8 cellular contexts compared by ENCODE assay signal in the genomic region with DNA sequence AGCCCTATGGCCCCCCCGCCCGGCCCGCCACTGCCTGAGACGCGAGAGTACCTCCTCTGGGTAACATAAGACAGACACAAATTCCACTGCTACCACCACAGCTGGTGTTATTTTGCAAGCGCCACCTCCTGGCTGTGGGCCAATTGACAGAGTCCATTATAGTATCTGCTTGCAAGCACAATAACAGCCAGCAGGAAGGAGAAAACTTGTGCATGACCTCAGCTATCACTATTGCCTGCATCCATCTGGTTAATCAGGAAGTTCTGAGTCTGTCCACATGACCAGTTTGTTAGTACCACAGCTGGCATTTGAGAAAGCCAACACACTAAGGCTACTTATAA. TPM values are rescaled to one million over a fixed set of nuclear protein-coding genes. Genes with fewer than 3 reads are reported as not detected.
DNase-seq lines count a peak whose midpoint lies in the region; ATAC-seq and TF ChIP-seq lines count a peak whose summit lies in the region.

No MANE protein-coding gene starts in this region.

- no peaks in the 10 kb centered on the region for H3K9me3 ChIP-seq in RWPE2 (ENCODE audit: severe bottlenecking)

- H3K4me3 ChIP-seq in RWPE2 (ENCODE audit: severe bottlenecking) = no peak overlapping the region
- no peak overlapping the region for H3K4me3 ChIP-seq in fibroblast of the aortic adventitia (ENCODE audit: low read depth, low read length)

- no peak for TF ChIP-seq EP300 in Ishikawa (IDR thresholded peaks at IDR 0.05; ENCODE audit: borderline replicate concordance)

- TF ChIP-seq CTCF in RWPE2 (IDR thresholded peaks at IDR 0.05; ENCODE audit: poor library complexity, severe bottlenecking) = no peak
- TF ChIP-seq CTCF in fibroblast of the aortic adventitia (IDR thresholded peaks at IDR 0.05; ENCODE audit: insufficient read depth, low read length) = no peak

- no peaks in the 10 kb centered on the region for H3K4me1 ChIP-seq in RWPE2 (ENCODE audit: insufficient read depth, poor library complexity, severe bottlenecking)

- DNase-seq in COR-L47 (lab: John Stamatoyannopoulos, UW) (peak; percentile 27), RWPE2 (ENCODE audit: low spot score) (no peak), fibroblast of the aortic adventitia (ENCODE audit: low read depth) (peak; percentile 7), retina (peak; percentile 2), T-helper 9 cell (no peak)

- H3K36me3 ChIP-seq in RWPE2 (ENCODE audit: low read depth) = no peaks in the 10 kb centered on the region

- peak; percentile 19; the same call in 1 of the 2 replicates for TF ChIP-seq RAD21 in Ishikawa (IDR thresholded peaks at IDR 0.05; ENCODE audit: low read depth)

- ATAC-seq in RWPE2 (ENCODE audit: low read depth) (peak; percentile 45; the same call in 1 of the 3 replicates), GM18867 (IDR thresholded peaks at IDR 0.05; ENCODE audit: unreplicated experiment) (no peak), HG02759 (IDR thresholded peaks at IDR 0.05; ENCODE audit: unreplicated experiment) (no peak)

- H3K27ac ChIP-seq in RWPE2 (ENCODE audit: poor library complexity, severe bottlenecking) = no peak overlapping the region

- H3K27me3 ChIP-seq in RWPE2 (ENCODE audit: insufficient read depth, poor library complexity, severe bottlenecking) = no peaks in the 10 kb centered on the region

TF ChIP-seq in Ishikawa, 13 proteins besides CTCF, POLR2A, EP300 and RAD21:
- TF ChIP-seq, protein P1, sequence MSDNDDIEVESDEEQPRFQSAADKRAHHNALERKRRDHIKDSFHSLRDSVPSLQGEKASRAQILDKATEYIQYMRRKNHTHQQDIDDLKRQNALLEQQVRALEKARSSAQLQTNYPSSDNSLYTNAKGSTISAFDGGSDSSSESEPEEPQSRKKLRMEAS (IDR thresholded peaks at IDR 0.05) = no peak
- TF ChIP-seq EGR1 (IDR thresholded peaks at IDR 0.05) (no peak), CREB1 (IDR thresholded peaks at IDR 0.05; ENCODE audit: low read depth) (no peak), FOXM1 (IDR thresholded peaks at IDR 0.05; ENCODE audit: borderline replicate concordance, low read depth) (no peak), CEBPB (IDR thresholded peaks at IDR 0.05) (0 out of 2 replicates have a peak, but pooled peaks have one; percentile 38), YY1 (IDR thresholded peaks at IDR 0.05; ENCODE audit: low read depth) (no peak), TEAD4 (IDR thresholded peaks at IDR 0.05) (no peak), NFIC (IDR thresholded peaks at IDR 0.05) (peak; percentile 70), ZBTB7A (IDR thresholded peaks at IDR 0.05; ENCODE audit: low read depth) (no peak)
- TF ChIP-seq, protein P2, sequence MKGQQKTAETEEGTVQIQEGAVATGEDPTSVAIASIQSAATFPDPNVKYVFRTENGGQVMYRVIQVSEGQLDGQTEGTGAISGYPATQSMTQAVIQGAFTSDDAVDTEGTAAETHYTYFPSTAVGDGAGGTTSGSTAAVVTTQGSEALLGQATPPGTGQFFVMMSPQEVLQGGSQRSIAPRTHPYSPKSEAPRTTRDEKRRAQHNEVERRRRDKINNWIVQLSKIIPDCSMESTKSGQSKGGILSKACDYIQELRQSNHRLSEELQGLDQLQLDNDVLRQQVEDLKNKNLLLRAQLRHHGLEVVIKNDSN (IDR thresholded peaks at IDR 0.05) = peak; percentile 10; the same call in 1 of the 2 replicates
TF ChIP-seq in Ishikawa: peak in this region for 3.

RNA-seq across cellular contexts. Expression of gene OR10H2, which starts 25.3 kb away (rescaled TPM):
- total RNA-seq in fibroblast of the aortic adventitia (ENCODE audit: low replicate concordance) = not detected in 2 replicates

RNA-seq across cellular contexts. Expression of gene CYP4F12, which starts 29.7 kb away (rescaled TPM):
- not detected in 2 replicates for total RNA-seq in fibroblast of the aortic adventitia (ENCODE audit: low replicate concordance)

RNA-seq across cellular contexts. Expression of gene OR10H3, which starts 35.2 kb away (rescaled TPM):
- total RNA-seq in fibroblast of the aortic adventitia (ENCODE audit: low replicate concordance) = not detected in 2 replicates

Comparison
In these comparisons a context has a peak if more than half of its experiments do, and no peak if none do; other contexts are left out.
1. DNase-seq: peak in COR-L47 (single experiment), fibroblast of the aortic adventitia (single experiment) and retina (single experiment); none in RWPE2 (single experiment) and T-helper 9 cell (single experiment).